In genomic region chr19:41746593-41747227, GRCh38 we compare ENCODE assay signal across 8 cellular contexts. TPM values are rescaled to one million over a fixed set of nuclear protein-coding genes. Genes with fewer than 3 reads are reported as not detected.
DNase-seq lines count a peak whose midpoint lies in the region; ATAC-seq, FAIRE-seq and TF ChIP-seq lines count a peak whose summit lies in the region.

No MANE protein-coding gene starts in this region.

- WGBS in A549 (ENCODE audit: missing lambda C conversion rate), result 14% methylated on average over 11 of the region's 11 CpGs

- TF ChIP-seq POLR2A in A549 (IDR thresholded peaks at IDR 0.05; ENCODE audit: low read length), result no peak

- H3K27me3 ChIP-seq in colonic mucosa, result no peaks in the 10 kb centered on the region
- H3K27me3 ChIP-seq in mucosa of rectum (ENCODE audit: control insufficient read depth in 2 of 2, insufficient read depth in 2 of 2, low read length in 2 of 2), result no peaks in the 10 kb centered on the region

- intact Hi-C loops in colonic mucosa (cut with DNase I), result loop anchor here (2.0 kb wide), 1 partner anchor 40 kb away; no protein-coding TSS in a partner anchor

- H3K4me3 ChIP-seq in A549, result no peak overlapping the region
- H3K4me3 ChIP-seq in GM12875 (ENCODE audit: low read depth, low read length), result no peak overlapping the region
- no peak overlapping the region for H3K4me3 ChIP-seq in colonic mucosa
- no peak overlapping the region for H3K4me3 ChIP-seq in mucosa of rectum (ENCODE audit: low read length in 2 of 2)

- TF ChIP-seq RAD21 in A549 (conservative IDR thresholded peaks at IDR 0.05 in 1 of 2, IDR thresholded peaks at IDR 0.05 in 1 of 2), result peak; percentile 94 to 96

- peak; percentile 96 for TF ChIP-seq CTCF in A549 (IDR thresholded peaks at IDR 0.05)
- peak; percentile 65 for TF ChIP-seq CTCF in GM12875 (IDR thresholded peaks at IDR 0.05; ENCODE audit: borderline replicate concordance, insufficient read depth, low read depth, low read length)
- peak; percentile 55 for TF ChIP-seq CTCF in colonic mucosa (IDR thresholded peaks at IDR 0.05)

- H3K27ac ChIP-seq in A549 (no peak overlapping the region), colonic mucosa (peak overlapping the region; percentile 88), mucosa of rectum (ENCODE audit: low read depth in 2 of 2, low read length in 2 of 2) (peak overlapping the region; percentile 89 to 93)

- POLR2A ChIA-PET in A549 (lab: Yijun Ruan, JAX), result no interaction called here

- ATAC-seq in A549 (peak; percentile 90 to 98), HG02981 (IDR thresholded peaks at IDR 0.05; ENCODE audit: unreplicated experiment) (no peak)
- ATAC-seq in activated CD4-positive, CD25-positive, alpha-beta regulatory T cell treated with anti-CD3 and anti-CD28 coated beads, Interleukin-2, amount 50 U/mL, for 24 hours, result peak; percentile 62 to 67

- H3K4me1 ChIP-seq in A549 (no peaks in the 10 kb centered on the region), colonic mucosa (peaks cover 6% of the 10 kb centered on the region), mucosa of rectum (ENCODE audit: control insufficient read depth in 2 of 2, insufficient read depth in 2 of 2, low read length in 2 of 2) (peaks cover 27 to 53% of the 10 kb centered on the region in 2 donors)

- DNase-seq in A549 (ENCODE audit: low read depth in 1 of 2, low spot score in 1 of 2) (peak; percentile 84 to 87), NCI-H2196 (lab: John Stamatoyannopoulos, UW; ENCODE audit: unreplicated experiment) (peak; percentile 85), colonic mucosa (peak; percentile 84), ureter (ENCODE audit: low spot score) (peak; percentile 56)

- no peak for TF ChIP-seq EP300 in A549 (IDR thresholded peaks at IDR 0.05)

- no peaks in the 10 kb centered on the region for H3K9me3 ChIP-seq in A549
- no peaks in the 10 kb centered on the region for H3K9me3 ChIP-seq in colonic mucosa
- no peaks in the 10 kb centered on the region for H3K9me3 ChIP-seq in mucosa of rectum (ENCODE audit: control insufficient read depth in 2 of 2, low read length in 2 of 2)

- CTCF ChIA-PET in A549 (lab: Yijun Ruan, JAX), result interaction anchor here (0.6 to 10.5 kb wide), 71 partner anchors 7 to 309 kb away, joined by 3 to 261 read pairs (median 6); partner anchors contain the start of genes CEACAM3, CEACAM5, CEACAM6 and CEACAM7

- peak; percentile 99 for FAIRE-seq in A549 (lab: Jason Lieb, UNC)

- peak overlapping the region in 1 of 2 donors; percentile 82 for H3K9ac ChIP-seq in colonic mucosa (ENCODE audit: low read depth in 2 of 2, low read length in 2 of 2)
- H3K9ac ChIP-seq in mucosa of rectum (ENCODE audit: low read depth in 1 of 2, low read length in 2 of 2), result peak overlapping the region; percentile 52 to 58

- no peak overlapping the region for H3K4me2 ChIP-seq in A549

- no peaks in the 10 kb centered on the region for H3K36me3 ChIP-seq in colonic mucosa
- H3K36me3 ChIP-seq in mucosa of rectum (ENCODE audit: control insufficient read depth in 2 of 2, insufficient read depth in 2 of 2, low read length in 2 of 2), result no peaks in the 10 kb centered on the region

TF ChIP-seq in A549, 52 proteins besides CTCF, POLR2A, EP300 and RAD21:
- TF ChIP-seq ESRRA (IDR thresholded peaks at IDR 0.05; ENCODE audit: borderline replicate concordance, low read length), result 0 out of 2 replicates have a peak, but pooled peaks have one; percentile 11
- peak; percentile 84 for TF ChIP-seq SMC3 (IDR thresholded peaks at IDR 0.05)
- no peak for TF ChIP-seq KDM1A (IDR thresholded peaks at IDR 0.05; ENCODE audit: low read depth)

RNA-seq across cellular contexts. Expression of gene CEACAM6, which starts 8.6 kb away (rescaled TPM):
- 17.7 and 26.7 TPM in 2 replicates for polyA plus RNA-seq in A549 (2011; rRNA removed)
- polyA plus RNA-seq in A549 (2012; cell fraction: cytosol; rRNA removed), result 2.0 and 3.5 TPM in 2 replicates
- polyA plus RNA-seq in A549 (2012; cell fraction: nucleus; rRNA removed), result 1.9 and 4.5 TPM in 2 replicates
- 0.51 to 0.97 TPM (median 0.53 TPM) in 3 replicates for polyA plus RNA-seq in A549 (2017; fragmentation: RNase III; extraction: RNeasy Plus Mini Kit Qiagen cat#74134 plus additional on column Dnase treatment)
- 7.7 and 15.8 TPM in 2 replicates for polyA minus RNA-seq in A549 (2011; rRNA and poly(A)+ RNA removed)
- 100 to 1,000 TPM; 260 to 655 TPM for total RNA-seq in colonic mucosa
- total RNA-seq in ureter, result 0.86 TPM

RNA-seq across cellular contexts. Expression of gene CEACAM5, which starts 38.3 kb away (rescaled TPM):
- polyA plus RNA-seq in A549 (2011; rRNA removed) (1.3 and 2.3 TPM in 2 replicates), A549 (2017; fragmentation: RNase III; extraction: RNeasy Plus Mini Kit Qiagen cat#74134 plus additional on column Dnase treatment) (0.12 TPM in 1 of 3 replicates, not detected in the others)
- polyA plus RNA-seq in A549 (2012; cell fraction: cytosol; rRNA removed), result 0.16 and 0.22 TPM in 2 replicates
- polyA plus RNA-seq in A549 (2012; cell fraction: nucleus; rRNA removed), result 0.40 and 0.62 TPM in 2 replicates
- polyA minus RNA-seq in A549 (2011; rRNA and poly(A)+ RNA removed), result 0.78 and 1.4 TPM in 2 replicates
- total RNA-seq in colonic mucosa (1,000 to 10,000 TPM; 2,196 to 2,217 TPM), ureter (0.36 TPM)

RNA-seq across cellular contexts. Expression of gene CEACAM3, which starts 49.7 kb away (rescaled TPM):
- polyA plus RNA-seq in A549 (2011; rRNA removed) (not detected in 2 replicates), A549 (2017; fragmentation: RNase III; extraction: RNeasy Plus Mini Kit Qiagen cat#74134 plus additional on column Dnase treatment) (not detected in 3 replicates)
- polyA plus RNA-seq in A549 (2012; cell fraction: cytosol; rRNA removed), result not detected in 2 replicates
- polyA plus RNA-seq in A549 (2012; cell fraction: nucleus; rRNA removed), result not detected in 2 replicates
- polyA minus RNA-seq in A549 (2011; rRNA and poly(A)+ RNA removed), result not detected in 2 replicates
- total RNA-seq in colonic mucosa (1 to 10 TPM; 1.1 to 2.8 TPM), ureter (not detected)

RNA-seq across cellular contexts. Expression of gene CEACAM7, which starts 58.6 kb away (rescaled TPM):
- polyA plus RNA-seq in A549 (2011; rRNA removed) (0.04 TPM in 1 of 2 replicates, not detected in the other), A549 (2017; fragmentation: RNase III; extraction: RNeasy Plus Mini Kit Qiagen cat#74134 plus additional on column Dnase treatment) (0.05 TPM in 1 of 3 replicates, not detected in the others)
- polyA plus RNA-seq in A549 (2012; cell fraction: cytosol; rRNA removed), result not detected in 2 replicates
- not detected in 2 replicates for polyA plus RNA-seq in A549 (2012; cell fraction: nucleus; rRNA removed)
- not detected in 2 replicates for polyA minus RNA-seq in A549 (2011; rRNA and poly(A)+ RNA removed)
- total RNA-seq in colonic mucosa (100 to 1,000 TPM; 329 to 919 TPM), ureter (0.36 TPM)

Comparison
In these comparisons a context has a peak if more than half of its experiments do, and no peak if none do; other contexts are left out.
1. H3K27ac ChIP-seq: peak in colonic mucosa (single experiment) and mucosa of rectum (2 of 2); none in A549 (0 of 2).
2. RNA of gene CEACAM6, which starts 8.6 kb away (total RNA-seq): 260 to 655 TPM in colonic mucosa; 0.86 TPM in ureter (single experiment); every median in the first group is over 100 times any median in the second.
3. RNA of gene CEACAM5, which starts 38.3 kb away (total RNA-seq): 2,196 to 2,217 TPM in colonic mucosa; 0.36 TPM in ureter (single experiment); every median in the first group is over 1,000 times any median in the second.
4. Peak in every context shown above with its lines, with median percentiles within 50 percentile points of each other: DNase-seq and CTCF ChIP-seq.